Comparison of ENCODE assay signal across 8 cellular contexts in genomic region chr1:31936278-31936965, GRCh38. TPM values are rescaled to one million over a fixed set of nuclear protein-coding genes. Genes with fewer than 3 reads are reported as not detected.
DNase-seq lines count a peak whose midpoint lies in the region; ATAC-seq, FAIRE-seq and TF ChIP-seq lines count a peak whose summit lies in the region.

No MANE protein-coding gene starts in this region.

- TF ChIP-seq CTCF in GM12875 (IDR thresholded peaks at IDR 0.05; ENCODE audit: borderline replicate concordance, insufficient read depth, low read depth, low read length) (no peak), Peyer's patch (IDR thresholded peaks at IDR 0.05) (no peak), epithelial cell of esophagus (IDR thresholded peaks at IDR 0.05; ENCODE audit: insufficient read depth, low read depth, low read length, missing control alignments) (no peak), pancreas (IDR thresholded peaks at IDR 0.05) (no peak)

- no peaks in the 10 kb centered on the region for H3K36me3 ChIP-seq in Peyer's patch
- H3K36me3 ChIP-seq in pancreas: no peaks in the 10 kb centered on the region

- H3K4me3 ChIP-seq in GM12875 (ENCODE audit: low read depth, low read length): peak overlapping the region; percentile 94
- peak overlapping the region; percentile 63 to 94 (median 82) for H3K4me3 ChIP-seq in Peyer's patch
- H3K4me3 ChIP-seq in epithelial cell of esophagus (ENCODE audit: low read length): peak overlapping the region; percentile 86
- peak overlapping the region; percentile 32 to 62 (median 60) for H3K4me3 ChIP-seq in pancreas

- peak in 1 of 3 donors; percentile 46 for DNase-seq in Peyer's patch
- peak; percentile 45 for DNase-seq in epithelial cell of esophagus (ENCODE audit: low read depth)
- no peak for DNase-seq in pancreas
- no peak for DNase-seq in GOT3 (lab: John Stamatoyannopoulos, UW)
- DNase-seq in NCI-H226: no peak

- H3K27me3 ChIP-seq in Peyer's patch (no peaks in the 10 kb centered on the region), pancreas (no peaks in the 10 kb centered on the region)

- peak in 1 of 4 donors; percentile 3 for ATAC-seq in pancreas
- ATAC-seq in GM21723 (IDR thresholded peaks at IDR 0.05; ENCODE audit: unreplicated experiment): no peak
- no peak for ATAC-seq in HG03520 (IDR thresholded peaks at IDR 0.05; ENCODE audit: unreplicated experiment)

- H3K9me3 ChIP-seq in Peyer's patch: no peaks in the 10 kb centered on the region
- no peaks in the 10 kb centered on the region for H3K9me3 ChIP-seq in pancreas

- intact Hi-C loops in pancreas (cut with DNase I): no loop called here

- FAIRE-seq in pancreas (lab: Jason Lieb, UNC): no peak

- H3K4me1 ChIP-seq in Peyer's patch (peaks cover 9 to 69% (median 34%) of the 10 kb centered on the region in 4 donors), pancreas (peaks cover 37 to 70% (median 66%) of the 10 kb centered on the region in 3 donors)

- no peak for TF ChIP-seq POLR2A in Peyer's patch (IDR thresholded peaks at IDR 0.05)

- peak overlapping the region; percentile 92 to 99 (median 97) for H3K27ac ChIP-seq in Peyer's patch
- peak overlapping the region in 2 of 4 donors; percentile 91 to 93 for H3K27ac ChIP-seq in pancreas

- WGBS in pancreas, 2 donors: 38 to 51% methylated on average over 8 of the region's 8 CpGs

RNA-seq across cellular contexts. Expression of gene PTP4A2, which starts 1.7 kb away (rescaled TPM):
- total RNA-seq in Peyer's patch (100 to 1,000 TPM; 103 to 165 (median 122) TPM), pancreas (100 to 1,000 TPM in 2 of 6 donors, 10 to 100 TPM in 4; 58.1 to 137 (median 90.8) TPM)
- polyA plus RNA-seq in pancreas: 10 to 100 TPM; 37.7 to 42.1 TPM
